Comparison of ENCODE assay signal across 11 cellular contexts in the genomic region with DNA sequence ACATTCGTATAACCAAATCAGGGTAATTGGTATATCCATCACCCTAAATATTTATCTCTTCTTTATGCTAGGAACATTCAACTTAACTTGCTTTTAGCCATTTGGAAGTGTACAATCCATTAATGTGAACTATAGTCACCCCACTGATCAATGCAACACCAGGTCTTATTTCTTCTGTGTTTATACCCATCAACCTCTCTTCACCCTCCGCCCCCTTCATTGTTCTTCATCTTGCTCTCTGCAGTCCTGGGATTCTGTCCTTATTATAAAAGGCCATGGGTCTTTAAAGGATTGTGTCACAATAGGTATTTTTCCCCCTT. TPM values are rescaled to one million over a fixed set of nuclear protein-coding genes. Genes with fewer than 3 reads are reported as not detected.
DNase-seq lines count a peak whose midpoint lies in the region; ATAC-seq and TF ChIP-seq lines count a peak whose summit lies in the region.
"Had no signal": no experiment of that assay in that cellular context is flagged by ENCODE, and none has a peak within 500 bp of the region (broad histone marks: within the 10 kb centered on the region; RNA-seq: fewer than 3 reads in every experiment).

No MANE protein-coding gene starts in this region.

- H3K4me2 ChIP-seq in skeletal muscle satellite cell (ENCODE audit: low read length): peak overlapping the region; percentile 94

- H3K27me3 ChIP-seq in NT2/D1 (ENCODE audit: insufficient read depth, insufficient read length) (no peaks in the 10 kb centered on the region), skeletal muscle satellite cell (ENCODE audit: control insufficient read depth, insufficient read depth, low read length) (no peaks in the 10 kb centered on the region)

- peaks cover 13% of the 10 kb centered on the region for H3K36me3 ChIP-seq in NT2/D1 (ENCODE audit: insufficient read depth, insufficient read length, low read length)
- peaks cover 10% of the 10 kb centered on the region for H3K36me3 ChIP-seq in skeletal muscle satellite cell (ENCODE audit: insufficient read depth, low read length)

- no peak for ATAC-seq in HG03108 (IDR thresholded peaks at IDR 0.05; ENCODE audit: unreplicated experiment)
- no peak for ATAC-seq in HG03460 (IDR thresholded peaks at IDR 0.05; ENCODE audit: unreplicated experiment)

- TF ChIP-seq CTCF in GM13977 (IDR thresholded peaks at IDR 0.05; ENCODE audit: extremely low read depth, insufficient read depth, missing control alignments): no peak
- TF ChIP-seq CTCF in fibroblast of the aortic adventitia (IDR thresholded peaks at IDR 0.05; ENCODE audit: insufficient read depth, low read length): no peak

- in situ Hi-C loops in GM13977 (cut with MboI; ENCODE audit: low pct_unique_long_range_greater_than_20kb, low sequenced_read_pairs, unreplicated experiment): no loop called here

- H3K4me3 ChIP-seq in NT2/D1 (ENCODE audit: insufficient read length, low read depth) (peak overlapping the region; percentile 89), fibroblast of the aortic adventitia (ENCODE audit: low read depth, low read length) (peak overlapping the region; percentile 86), skeletal muscle satellite cell (ENCODE audit: low read length) (peak overlapping the region; percentile 85)

- no peaks in the 10 kb centered on the region for H3K4me1 ChIP-seq in NT2/D1 (ENCODE audit: insufficient read depth, insufficient read length)
- peaks cover 13% of the 10 kb centered on the region for H3K4me1 ChIP-seq in skeletal muscle satellite cell (ENCODE audit: control insufficient read depth, insufficient read depth, low read length)

- H3K9ac ChIP-seq in NT2/D1 (ENCODE audit: insufficient read length, low read depth) (no peak overlapping the region), skeletal muscle satellite cell (ENCODE audit: low read depth, low read length) (peak overlapping the region; percentile 85)

- H3K9me3 ChIP-seq in NT2/D1 (ENCODE audit: insufficient read depth, low read length): no peaks in the 10 kb centered on the region
- no peaks in the 10 kb centered on the region for H3K9me3 ChIP-seq in skeletal muscle satellite cell (replicated peaks; ENCODE audit: low read length)

- DNase-seq in GM13977 (ENCODE audit: low spot score) (peak; percentile 25), NT2/D1 (ENCODE audit: low read depth, low spot score) (no peak), fibroblast of the aortic adventitia (ENCODE audit: low read depth) (no peak), UCSD-AML1 (lab: John Stamatoyannopoulos, UW; ENCODE audit: unreplicated experiment) (no peak)
- DNase-seq in activated CD4-positive, alpha-beta T cell treated with anti-CD3 and anti-CD28 coated beads, Interleukin-2, amount 50 U/mL, for 1 hour: no peak
- DNase-seq: activated naive CD4-positive, alpha-beta T cell treated with anti-CD3 and anti-CD28 coated beads, Interleukin-2, amount 50 U/mL, for 16 hours; NCI-H187; T-helper 9 cell had no signal

RNA-seq across cellular contexts. Expression of gene ABRACL, which starts 1.6 kb away (rescaled TPM):
- total RNA-seq in fibroblast of the aortic adventitia (ENCODE audit: low replicate concordance): 15.8 and 32.2 TPM in 2 replicates
- total RNA-seq in skeletal muscle satellite cell (2012; rRNA removed): 61.8 and 75.0 TPM in 2 replicates

RNA-seq across cellular contexts. Expression of gene REPS1, which starts 42.1 kb away (rescaled TPM):
- total RNA-seq in fibroblast of the aortic adventitia (ENCODE audit: low replicate concordance): 34.9 and 42.6 TPM in 2 replicates
- 58.3 and 71.9 TPM in 2 replicates for total RNA-seq in skeletal muscle satellite cell (2012; rRNA removed)
